Comparison of ENCODE assay signal across 8 cellular contexts in the genomic region with DNA sequence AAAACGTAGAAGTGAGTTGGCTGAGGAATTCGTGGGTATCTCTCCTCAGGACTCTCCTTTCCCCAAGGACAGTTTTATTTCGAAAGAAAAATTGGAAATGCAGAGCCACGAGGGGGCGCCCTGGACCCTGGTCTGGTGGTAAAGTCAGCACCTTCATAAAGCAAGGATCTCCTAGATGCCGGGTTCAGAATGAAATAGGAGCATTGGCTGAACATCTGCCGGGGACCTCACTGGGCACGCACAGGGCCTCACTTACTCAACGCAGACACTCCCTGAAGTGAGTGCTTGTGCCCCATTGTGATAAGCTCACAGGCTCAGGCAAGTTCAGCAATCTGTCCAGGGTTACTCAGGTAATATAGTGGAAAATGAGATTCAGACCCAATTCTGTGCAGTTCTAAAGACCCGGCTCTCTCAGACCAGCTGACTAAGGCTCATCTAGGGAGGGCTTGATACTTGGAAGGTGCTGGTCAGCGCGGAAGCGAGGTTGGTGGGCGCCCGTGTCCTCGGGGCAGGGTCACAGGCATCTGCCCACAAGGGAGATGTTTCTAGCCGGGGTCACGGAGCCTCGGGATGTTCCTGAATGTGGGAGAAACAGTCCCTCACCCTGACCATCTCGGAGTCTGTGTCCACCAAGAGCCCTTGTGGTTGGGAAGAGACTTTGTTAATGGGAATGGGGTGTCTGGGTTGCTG. TPM values are rescaled to one million over a fixed set of nuclear protein-coding genes. Genes with fewer than 3 reads are reported as not detected.
DNase-seq lines count a peak whose midpoint lies in the region; ATAC-seq lines count a peak whose summit lies in the region.

No MANE protein-coding gene starts in this region.

- H3K9me3 ChIP-seq in MG63: no peaks in the 10 kb centered on the region

- H3K4me3 ChIP-seq in MG63: no peak overlapping the region

- DNase-seq in GM03348 (ENCODE audit: low spot score) (peak; percentile 82), MG63 (peak; percentile 62), SHP77 (lab: John Stamatoyannopoulos, UW) (peak; percentile 85 to 89), hypothalamus (lab: John Stamatoyannopoulos, UW) (peak in 28 of 51 donors; percentile 1 to 60 (median 13))
- DNase-seq in activated naive CD4-positive, alpha-beta T cell treated with anti-CD3 and anti-CD28 coated beads, Interleukin-2, amount 50 U/mL, for 72 hours (ENCODE audit: low spot score in 2 of 2): peak in 1 of 2 donors; percentile 78
- peak; percentile 47 to 61 (median 50) for DNase-seq in stimulated activated CD4-positive, alpha-beta T cell treated with anti-CD3 and anti-CD28 coated beads, Interleukin-12 subunit alpha, Interleukin-12 subunit beta, amount 100 ng/mL, for 48 hours (ENCODE audit: low read depth in 2 of 3, low spot score in 1 of 3)

- peak; percentile 14 to 48 for ATAC-seq in activated naive CD4-positive, alpha-beta T cell treated with anti-CD3 and anti-CD28 coated beads, Interleukin-2, amount 50 U/mL, for 72 hours
- ATAC-seq in HG03571 (IDR thresholded peaks at IDR 0.05; ENCODE audit: unreplicated experiment): no peak
- no peak for ATAC-seq in GM19035 (IDR thresholded peaks at IDR 0.05; ENCODE audit: unreplicated experiment)

- H3K36me3 Mint-ChIP-seq in activated naive CD4-positive, alpha-beta T cell treated with anti-CD3 and anti-CD28 coated beads, Interleukin-2, amount 50 U/mL, for 72 hours: no peaks in the 10 kb centered on the region

- H3K27me3 ChIP-seq in MG63: 0 out of 2 replicates have a peak, but pooled peaks cover 4% of the 10 kb centered on the region

- no peaks in the 10 kb centered on the region for H3K36me3 ChIP-seq in MG63

- H3K27ac Mint-ChIP-seq in activated naive CD4-positive, alpha-beta T cell treated with anti-CD3 and anti-CD28 coated beads, Interleukin-2, amount 50 U/mL, for 72 hours: no peak overlapping the region

- H3K9me3 Mint-ChIP-seq in activated naive CD4-positive, alpha-beta T cell treated with anti-CD3 and anti-CD28 coated beads, Interleukin-2, amount 50 U/mL, for 72 hours: no peaks in the 10 kb centered on the region

RNA-seq across cellular contexts. Expression of gene ETV3, which starts 55.7 kb away (rescaled TPM):
- total RNA-seq in MG63 (2014; rRNA removed; shearing (Covaris generic); ENCODE audit: low replicate concordance): 6.6 and 7.3 TPM in 2 replicates
- total RNA-seq in activated naive CD4-positive, alpha-beta T cell treated with anti-CD3 and anti-CD28 coated beads, Interleukin-2, amount 50 U/mL, for 72 hours: 10 to 100 TPM; 27.0 to 49.3 TPM

Comparison
In these comparisons a context has a peak if more than half of its experiments do, and no peak if none do; other contexts are left out.
1. ATAC-seq: peak in activated naive CD4-positive, alpha-beta T cell treated with anti-CD3 and anti-CD28 coated beads, Interleukin-2, amount 50 U/mL, for 72 hours (2 of 2); none in HG03571 (single experiment) and GM19035 (single experiment).